ENCODE assay signal across 11 cellular contexts in genomic region chr2:68366083-68366560, GRCh38. TPM values are rescaled to one million over a fixed set of nuclear protein-coding genes. Genes with fewer than 3 reads are reported as not detected.
DNase-seq lines count a peak whose midpoint lies in the region; ATAC-seq and TF ChIP-seq lines count a peak whose summit lies in the region.
"Had no signal": no experiment of that assay in that cellular context is flagged by ENCODE, and none has a peak within 500 bp of the region (broad histone marks: within the 10 kb centered on the region; RNA-seq: fewer than 3 reads in every experiment).

No MANE protein-coding gene starts in this region.

- POLR2A ChIA-PET in activated CD4-positive, alpha-beta T cell treated with anti-CD3 and anti-CD28 coated beads for 36 hours (lab: Charles Lee) = no interaction called here

- H3K4me1 Mint-ChIP-seq in endothelial cell (ENCODE audit: unreplicated experiment) = no peaks in the 10 kb centered on the region
- peaks cover 6% of the 10 kb centered on the region for H3K4me1 Mint-ChIP-seq in type B pancreatic cell (ENCODE audit: unreplicated experiment)
- peaks cover 11% of the 10 kb centered on the region for H3K4me1 Mint-ChIP-seq in activated CD4-positive, alpha-beta T cell treated with anti-CD3 and anti-CD28 coated beads for 36 hours

- CTCF ChIA-PET in activated CD4-positive, alpha-beta T cell treated with anti-CD3 and anti-CD28 coated beads for 36 hours (lab: Charles Lee) = interaction anchor here (0.7 to 3.4 kb wide), 2 partner anchors 76 to 83 kb away, joined by 3 to 19 read pairs; no protein-coding TSS in a partner anchor

- ATAC-seq in GM19035 (IDR thresholded peaks at IDR 0.05; ENCODE audit: unreplicated experiment) = peak; percentile 37
- peak; percentile 47 for ATAC-seq in HG03442 (IDR thresholded peaks at IDR 0.05; ENCODE audit: unreplicated experiment)
- no peak for ATAC-seq in activated CD4-positive, alpha-beta T cell treated with anti-CD3 and anti-CD28 coated beads for 36 hours

- H3K36me3 Mint-ChIP-seq in endothelial cell (ENCODE audit: low read depth, unreplicated experiment) = no peaks in the 10 kb centered on the region
- no peaks in the 10 kb centered on the region for H3K36me3 Mint-ChIP-seq in type B pancreatic cell
- H3K36me3 Mint-ChIP-seq in activated CD4-positive, alpha-beta T cell treated with anti-CD3 and anti-CD28 coated beads for 36 hours (ENCODE audit: low read depth) = no peaks in the 10 kb centered on the region

- H3K9me3 Mint-ChIP-seq in endothelial cell (ENCODE audit: unreplicated experiment) (no peaks in the 10 kb centered on the region), type B pancreatic cell (peaks cover 7% of the 10 kb centered on the region)
- no peaks in the 10 kb centered on the region for H3K9me3 Mint-ChIP-seq in activated CD4-positive, alpha-beta T cell treated with anti-CD3 and anti-CD28 coated beads for 36 hours (ENCODE audit: low read depth)

- H3K36me3 ChIP-seq in duodenal mucosa (ENCODE audit: control insufficient read depth in 1 of 2, insufficient read depth in 2 of 2, low read length in 2 of 2) = no peaks in the 10 kb centered on the region
- H3K36me3 ChIP-seq: MG63 had no signal

- H3K27me3 Mint-ChIP-seq in endothelial cell (ENCODE audit: unreplicated experiment) (no peaks in the 10 kb centered on the region), type B pancreatic cell (peaks cover 5% of the 10 kb centered on the region)
- H3K27me3 Mint-ChIP-seq in activated CD4-positive, alpha-beta T cell treated with anti-CD3 and anti-CD28 coated beads for 36 hours = peaks cover 19% of the 10 kb centered on the region
- H3K27me3 Mint-ChIP-seq: activated naive CD8-positive, alpha-beta T cell had no signal

- in situ Hi-C loops in ACHN (cut with HindIII; ENCODE audit: low pct_ligation_motif_present, low pct_unique_long_range_greater_than_20kb, low sequenced_read_pairs) = no loop called here

- H3K4me1 ChIP-seq in duodenal mucosa (ENCODE audit: control insufficient read depth in 1 of 2, insufficient read depth in 2 of 2, low read length in 2 of 2) = peaks cover 17 to 29% of the 10 kb centered on the region in 2 donors

- DNase-seq in ACHN (peak; percentile 30), cerebellum (ENCODE audit: low spot score) (no peak), endothelial cell (ENCODE audit: low spot score) (no peak), type B pancreatic cell (ENCODE audit: extremely low spot score, unreplicated experiment) (no peak)
- DNase-seq in activated CD4-positive, alpha-beta T cell treated with anti-CD3 and anti-CD28 coated beads for 36 hours = no peak
- DNase-seq: DMS153, MG63 had no signal

- TF ChIP-seq CTCF in endothelial cell (IDR thresholded peaks at IDR 0.05; ENCODE audit: unreplicated experiment) (no peak), type B pancreatic cell (conservative IDR thresholded peaks at IDR 0.05) (no peak)

- H3K27ac Mint-ChIP-seq in endothelial cell (ENCODE audit: unreplicated experiment) (no peak overlapping the region), type B pancreatic cell (no peak overlapping the region)
- no peak overlapping the region for H3K27ac Mint-ChIP-seq in activated CD4-positive, alpha-beta T cell treated with anti-CD3 and anti-CD28 coated beads for 36 hours
- H3K27ac Mint-ChIP-seq: activated naive CD8-positive, alpha-beta T cell had no signal

- peak overlapping the region; percentile 63 to 65 for H3K4me3 ChIP-seq in duodenal mucosa (ENCODE audit: low read depth in 1 of 2, low read length in 2 of 2)
- H3K4me3 ChIP-seq: MG63 had no signal

- no peak overlapping the region for H3K4me3 Mint-ChIP-seq in endothelial cell (ENCODE audit: unreplicated experiment)
- H3K4me3 Mint-ChIP-seq in type B pancreatic cell = no peak overlapping the region
- H3K4me3 Mint-ChIP-seq in activated CD4-positive, alpha-beta T cell treated with anti-CD3 and anti-CD28 coated beads for 36 hours = no peak overlapping the region
- H3K4me3 Mint-ChIP-seq: activated naive CD8-positive, alpha-beta T cell had no signal

- H3K27ac ChIP-seq in duodenal mucosa (ENCODE audit: low read depth, low read length) = peak overlapping the region; percentile 13

- H3K9ac ChIP-seq in duodenal mucosa (ENCODE audit: low read depth in 1 of 2, low read length in 2 of 2) = peak overlapping the region in 1 of 2 donors; percentile 48

- no peaks in the 10 kb centered on the region for H3K27me3 ChIP-seq in duodenal mucosa (ENCODE audit: control insufficient read depth in 1 of 2, insufficient read depth in 2 of 2, low read length in 2 of 2)
- H3K27me3 ChIP-seq: MG63 had no signal

- intact Hi-C loops in activated CD4-positive, alpha-beta T cell treated with anti-CD3 and anti-CD28 coated beads for 36 hours (cut with DNase I, micrococcal nuclease) = no loop called here

- no peaks in the 10 kb centered on the region for H3K9me3 ChIP-seq in duodenal mucosa (ENCODE audit: control insufficient read depth in 1 of 2, low read length in 2 of 2)
- H3K9me3 ChIP-seq: MG63 had no signal

RNA-seq across cellular contexts. Expression of gene PLEK, which starts 1.0 kb away (rescaled TPM):
- 2.7 TPM for total RNA-seq in cerebellum
- not detected for total RNA-seq in endothelial cell (ENCODE audit: unreplicated experiment)
- not detected in 2 replicates for total RNA-seq in type B pancreatic cell (ENCODE audit: low replicate concordance)
- under 1 TPM; 0.60 to 0.89 TPM for total RNA-seq in activated CD4-positive, alpha-beta T cell treated with anti-CD3 and anti-CD28 coated beads for 36 hours

RNA-seq across cellular contexts. Expression of gene CNRIP1, which starts 46.4 kb away (rescaled TPM):
- total RNA-seq in cerebellum (39.8 TPM), endothelial cell (ENCODE audit: unreplicated experiment) (21.8 TPM), type B pancreatic cell (ENCODE audit: low replicate concordance) (0.36 and 15.0 TPM in 2 replicates)
- total RNA-seq in activated CD4-positive, alpha-beta T cell treated with anti-CD3 and anti-CD28 coated beads for 36 hours = not detected
